Comparison of ENCODE assay signal across 1 cellular context in the genomic region with DNA sequence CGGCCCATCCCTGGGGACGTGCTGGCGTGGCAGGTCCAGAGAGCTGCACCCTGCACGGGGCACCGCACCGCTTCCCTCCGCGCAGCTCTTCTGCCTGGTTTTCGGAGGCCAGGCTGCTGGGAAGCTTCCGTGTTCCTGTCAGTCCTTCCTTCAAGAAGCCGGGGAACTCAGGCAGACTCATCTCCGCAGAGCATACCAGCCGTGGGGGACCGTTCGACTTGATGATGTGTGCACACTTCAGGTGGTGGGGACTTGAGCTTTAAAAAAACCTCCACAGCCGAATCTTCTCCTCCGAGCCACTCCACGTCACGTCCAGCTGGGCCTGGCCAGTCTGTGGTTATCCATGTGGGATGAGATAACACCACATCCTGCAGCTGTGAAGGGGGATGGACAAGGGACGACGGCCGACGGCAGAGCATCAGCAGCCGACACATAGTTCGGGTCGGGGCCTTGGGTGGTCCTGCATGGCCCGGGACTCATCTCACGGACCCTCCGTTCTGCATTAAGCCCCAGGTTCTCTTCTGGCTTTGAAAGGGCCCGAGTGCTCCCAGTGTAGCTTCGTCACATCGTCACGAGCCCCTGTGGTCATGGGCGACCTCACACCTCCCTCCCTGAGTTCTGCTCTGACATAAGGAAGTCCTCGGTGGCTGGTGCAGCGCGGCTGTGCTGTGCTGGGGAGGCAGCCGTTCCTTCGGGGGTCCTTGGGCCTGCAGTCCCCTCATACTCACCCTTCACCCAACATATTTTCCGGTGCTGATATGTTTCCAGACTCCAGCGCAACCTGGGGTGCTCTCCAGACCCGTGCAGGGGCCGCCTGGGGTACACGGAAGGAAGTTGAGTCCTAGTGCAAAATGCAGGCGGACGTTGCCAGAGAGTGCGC.
TF ChIP-seq lines count a peak whose summit lies in the region.

No MANE protein-coding gene starts in this region.

TF ChIP-seq in SK-N-SH treated with all-trans-retinoic acid at 6 μM for 48 hours, 23 proteins besides CTCF, POLR2A, EP300 and RAD21:
- TF ChIP-seq, protein P1, sequence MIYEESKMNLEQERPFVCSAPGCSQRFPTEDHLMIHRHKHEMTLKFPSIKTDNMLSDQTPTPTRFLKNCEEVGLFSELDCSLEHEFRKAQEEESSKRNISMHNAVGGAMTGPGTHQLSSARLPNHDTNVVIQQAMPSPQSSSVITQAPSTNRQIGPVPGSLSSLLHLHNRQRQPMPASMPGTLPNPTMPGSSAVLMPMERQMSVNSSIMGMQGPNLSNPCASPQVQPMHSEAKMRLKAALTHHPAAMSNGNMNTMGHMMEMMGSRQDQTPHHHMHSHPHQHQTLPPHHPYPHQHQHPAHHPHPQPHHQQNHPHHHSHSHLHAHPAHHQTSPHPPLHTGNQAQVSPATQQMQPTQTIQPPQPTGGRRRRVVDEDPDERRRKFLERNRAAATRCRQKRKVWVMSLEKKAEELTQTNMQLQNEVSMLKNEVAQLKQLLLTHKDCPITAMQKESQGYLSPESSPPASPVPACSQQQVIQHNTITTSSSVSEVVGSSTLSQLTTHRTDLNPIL (CRISPR knock-in tag; IDR thresholded peaks at IDR 0.05; ENCODE audit: low read depth) = no peak
- no peak for TF ChIP-seq ISL1 (CRISPR knock-in tag; IDR thresholded peaks at IDR 0.05)
- TF ChIP-seq ZNF8 (CRISPR knock-in tag; IDR thresholded peaks at IDR 0.05) = no peak
- TF ChIP-seq ESRRG (CRISPR knock-in tag; IDR thresholded peaks at IDR 0.05) = no peak
- no peak for TF ChIP-seq ZFP3 (CRISPR knock-in tag; IDR thresholded peaks at IDR 0.05)
- no peak for TF ChIP-seq GLIS3 (CRISPR knock-in tag; IDR thresholded peaks at IDR 0.05)
- no peak for TF ChIP-seq ARNTL (CRISPR knock-in tag; IDR thresholded peaks at IDR 0.05; ENCODE audit: borderline replicate concordance, low read depth)
